13 cellular contexts compared by ENCODE assay signal in genomic region chr20:25525295-25525694, GRCh38.
DNase-seq lines count a peak whose midpoint lies in the region; ATAC-seq and TF ChIP-seq lines count a peak whose summit lies in the region.
"Had no signal": no experiment of that assay in that cellular context is flagged by ENCODE, and none has a peak within 500 bp of the region (broad histone marks: within the 10 kb centered on the region; RNA-seq: fewer than 3 reads in every experiment).

No MANE protein-coding gene starts in this region.

- H3K9me2 ChIP-seq in SK-N-SH: no peaks in the 10 kb centered on the region

- H3K4me3 ChIP-seq in SK-N-SH (ENCODE audit: low read depth in 2 of 2, low read length in 1 of 2): no peak overlapping the region
- H3K4me3 ChIP-seq in coronary artery: no peak overlapping the region
- no peak overlapping the region for H3K4me3 ChIP-seq in osteoblast (ENCODE audit: insufficient read depth, low read length)
- no peak overlapping the region for H3K4me3 ChIP-seq in aorta (ENCODE audit: low read length in 2 of 2)

- no peak for DNase-seq in SK-N-SH
- DNase-seq in coronary artery (ENCODE audit: low spot score): no peak
- DNase-seq in osteoblast (ENCODE audit: insufficient read length, low spot score, missing footprints): no peak
- DNase-seq in aorta: no peak
- no peak for DNase-seq in OCI-M1 (lab: John Stamatoyannopoulos, UW)
- DNase-seq in NCI-H2227 (lab: John Stamatoyannopoulos, UW; ENCODE audit: unreplicated experiment): no peak
- DNase-seq: NCI-H1092, NCI-H446 had no signal

- peaks cover 31% of the 10 kb centered on the region for H3K79me2 ChIP-seq in SK-N-SH (ENCODE audit: insufficient read depth)
- H3K79me2 ChIP-seq in osteoblast (ENCODE audit: insufficient read depth, low read length): peaks cover 6% of the 10 kb centered on the region

- TF ChIP-seq RAD21 in SK-N-SH (IDR thresholded peaks at IDR 0.05; ENCODE audit: low read length): no peak

- CTCF ChIA-PET in SK-N-SH (lab: Yijun Ruan, JAX): no interaction called here

- H3K27ac ChIP-seq in SK-N-SH (ENCODE audit: low read depth in 2 of 2, low read length in 1 of 2): peak overlapping the region in 1 of 2 experiments; percentile 76; a peak in 2 of 4 replicates
- peak overlapping the region; percentile 19 to 62 for H3K27ac ChIP-seq in coronary artery
- H3K27ac ChIP-seq in osteoblast (ENCODE audit: low read depth, low read length): peak overlapping the region; percentile 88
- peak overlapping the region; percentile 37 to 57 for H3K27ac ChIP-seq in aorta (ENCODE audit: low read depth in 1 of 2, low read length in 2 of 2)
- H3K27ac ChIP-seq: 22Rv1, KMS-11 had no signal

- H3K36me3 ChIP-seq in SK-N-SH (replicated peaks in 1 of 2; ENCODE audit: control insufficient read depth in 1 of 2, insufficient read depth in 2 of 2, low read length in 1 of 2) (peaks cover 7 to 15% of the 10 kb centered on the region in 2 experiments), osteoblast (ENCODE audit: insufficient read depth, low read length) (no peaks in the 10 kb centered on the region), aorta (ENCODE audit: control insufficient read depth in 1 of 2, insufficient read depth in 2 of 2, low read length in 1 of 2) (no peaks in the 10 kb centered on the region)

- no peak for ATAC-seq in SK-N-SH treated with all-trans-retinoic acid at 6 μM for 48 hours
- ATAC-seq in aorta (ENCODE audit: low FRiP score): no peak
- ATAC-seq in HG03108 (IDR thresholded peaks at IDR 0.05; ENCODE audit: unreplicated experiment): no peak
- ATAC-seq: Right ventricle myocardium inferior had no signal

- H2AFZ ChIP-seq in SK-N-SH (ENCODE audit: low read depth) (no peak overlapping the region), osteoblast (ENCODE audit: low read length) (no peak overlapping the region)

- intact Hi-C loops in aorta (cut with DNase I): loop anchor here in 1 of 2 donors (5.0 kb wide), 1 partner anchor 57 kb away; no protein-coding TSS in a partner anchor

- no peak overlapping the region for H3K9ac ChIP-seq in SK-N-SH
- H3K9ac ChIP-seq: KMS-11 had no signal

- no peak for TF ChIP-seq EP300 in SK-N-SH (IDR thresholded peaks at IDR 0.05; ENCODE audit: borderline replicate concordance in 1 of 2, low read depth in 1 of 2, low read length in 1 of 2)

- H3K9me3 ChIP-seq in SK-N-SH: no peaks in the 10 kb centered on the region
- H3K9me3 ChIP-seq in osteoblast (ENCODE audit: low read depth, low read length): no peaks in the 10 kb centered on the region
- no peaks in the 10 kb centered on the region for H3K9me3 ChIP-seq in aorta (ENCODE audit: control insufficient read depth, low read length)

- WGBS in SK-N-SH (ENCODE audit: low lambda C conversion rate): 89% methylated on average over 6 of the region's 6 CpGs
- 23 to 27% methylated on average over 6 of the region's 6 CpGs for WGBS in aorta, 2 donors

- H3K4me2 ChIP-seq in SK-N-SH: 0 out of 2 replicates have a peak overlapping the region, but pooled peaks have one; percentile 33
- H3K4me2 ChIP-seq in osteoblast (ENCODE audit: insufficient read depth, low read length): peak overlapping the region; percentile 19
- H3K4me2 ChIP-seq: KMS-11 had no signal

- peaks cover 10% of the 10 kb centered on the region; the same call in 1 of the 2 replicates for H4K20me1 ChIP-seq in SK-N-SH (ENCODE audit: insufficient read depth)
- H4K20me1 ChIP-seq in osteoblast (ENCODE audit: insufficient read depth, low read length): no peaks in the 10 kb centered on the region

- no peak for TF ChIP-seq CTCF in SK-N-SH (IDR thresholded peaks at IDR 0.05)
- no peak for TF ChIP-seq CTCF in coronary artery (IDR thresholded peaks at IDR 0.05)
- TF ChIP-seq CTCF in osteoblast (IDR thresholded peaks at IDR 0.05; ENCODE audit: extremely low read depth, low read depth, low read length): no peak

- POLR2A ChIA-PET in SK-N-SH (lab: Yijun Ruan, JAX): no interaction called here

- H3K4me1 ChIP-seq in SK-N-SH (ENCODE audit: control insufficient read depth in 1 of 2, insufficient read depth in 2 of 2, low read depth in 1 of 2, low read length in 1 of 2) (peaks cover 0 to 10% of the 10 kb centered on the region in 2 experiments; a peak in 2 of 4 replicates), osteoblast (ENCODE audit: insufficient read depth, low read length) (peaks cover 17% of the 10 kb centered on the region), aorta (ENCODE audit: control insufficient read depth in 1 of 2, insufficient read depth in 2 of 2, low read length in 2 of 2) (peaks cover 0 to 2% of the 10 kb centered on the region in 2 donors)

- H3K27me3 ChIP-seq in SK-N-SH (ENCODE audit: insufficient read depth): no peaks in the 10 kb centered on the region
- no peaks in the 10 kb centered on the region for H3K27me3 ChIP-seq in osteoblast (ENCODE audit: insufficient read depth, low read length)
- H3K27me3 ChIP-seq in aorta (ENCODE audit: control insufficient read depth in 1 of 2, insufficient read depth in 2 of 2, low read length in 1 of 2): no peaks in the 10 kb centered on the region

- H3F3A ChIP-seq in SK-N-SH (replicated peaks; ENCODE audit: insufficient read depth): peaks cover 18% of the 10 kb centered on the region

TF ChIP-seq in SK-N-SH, 30 proteins besides CTCF, POLR2A, EP300 and RAD21 (continues in another document):
- TF ChIP-seq YY1 (IDR thresholded peaks at IDR 0.05; ENCODE audit: low read depth) (no peak), IRF3 (IDR thresholded peaks at IDR 0.05; ENCODE audit: low read depth, low read length) (no peak), USF1 (IDR thresholded peaks at IDR 0.05; ENCODE audit: borderline replicate concordance, low read depth) (no peak), RXRA (IDR thresholded peaks at IDR 0.05; ENCODE audit: borderline replicate concordance, low read depth) (no peak), NRF1 (IDR thresholded peaks at IDR 0.05; ENCODE audit: low read depth, low read length) (no peak), GABPA (IDR thresholded peaks at IDR 0.05; ENCODE audit: low read depth) (no peak), EZH2phosphoT487 (IDR thresholded peaks at IDR 0.05; ENCODE audit: borderline replicate concordance, low read depth) (no peak), FOXJ3 (CRISPR knock-in tag; IDR thresholded peaks at IDR 0.05) (no peak), MXI1 (IDR thresholded peaks at IDR 0.05; ENCODE audit: low read depth, low read length) (no peak), FOXM1 (IDR thresholded peaks at IDR 0.05; ENCODE audit: low read depth) (no peak), CHD2 (IDR thresholded peaks at IDR 0.05; ENCODE audit: low read length, partially characterized antibody) (no peak)

TF ChIP-seq in SK-N-SH treated with all-trans-retinoic acid at 6 μM for 48 hours, 23 proteins besides CTCF, POLR2A, EP300 and RAD21:
- no peak for TF ChIP-seq ISL1 (CRISPR knock-in tag; IDR thresholded peaks at IDR 0.05)
- TF ChIP-seq BACH2 (CRISPR knock-in tag; IDR thresholded peaks at IDR 0.05; ENCODE audit: borderline replicate concordance): no peak
- TF ChIP-seq SNAI2 (CRISPR knock-in tag; IDR thresholded peaks at IDR 0.05): no peak
- TF ChIP-seq PATZ1 (CRISPR knock-in tag; IDR thresholded peaks at IDR 0.05; ENCODE audit: borderline replicate concordance): no peak
- TF ChIP-seq TSHZ2 (CRISPR knock-in tag; IDR thresholded peaks at IDR 0.05): no peak
- no peak for TF ChIP-seq CSRNP3 (CRISPR knock-in tag; IDR thresholded peaks at IDR 0.05)
